Comparison of ENCODE assay signal across 16 cellular contexts in genomic region chr3:36447063-36447462, GRCh38.
"Had no signal": no experiment of that assay in that cellular context is flagged by ENCODE, and none has a peak within 500 bp of the region (broad histone marks: within the 10 kb centered on the region; RNA-seq: fewer than 3 reads in every experiment).

No MANE protein-coding gene starts in this region.

- H3K27me3 Mint-ChIP-seq: activated naive CD4-positive, alpha-beta T cell treated with anti-CD3 and anti-CD28 coated beads, Interleukin-2, amount 10 ng/mL, durations not matched to agents 7 days and 5 days; effector memory CD8-positive, alpha-beta T cell; naive thymus-derived CD4-positive, alpha-beta T cell had no signal

- H3K36me3 Mint-ChIP-seq: activated naive CD4-positive, alpha-beta T cell treated with anti-CD3 and anti-CD28 coated beads, Interleukin-2, amount 10 ng/mL, durations not matched to agents 7 days and 5 days; naive thymus-derived CD4-positive, alpha-beta T cell had no signal

- H3K27me3 ChIP-seq: colonic mucosa, dorsolateral prefrontal cortex, esophagus muscularis mucosa, gastroesophageal sphincter, upper lobe of left lung had no signal

- H3K4me3 ChIP-seq: colonic mucosa, dorsolateral prefrontal cortex, esophagus muscularis mucosa, gastroesophageal sphincter, lower lobe of right lung, upper lobe of left lung had no signal

- H3K4me1 Mint-ChIP-seq: activated naive CD4-positive, alpha-beta T cell treated with anti-CD3 and anti-CD28 coated beads, Interleukin-2, amount 10 ng/mL, durations not matched to agents 7 days and 5 days had no signal

- H3K9me3 Mint-ChIP-seq: activated naive CD4-positive, alpha-beta T cell treated with anti-CD3 and anti-CD28 coated beads, Interleukin-2, amount 10 ng/mL, durations not matched to agents 7 days and 5 days; activated T-cell treated with anti-CD3 and anti-CD28 coated beads, Interleukin-2, amount 50 U/mL, for 4 hours had no signal

- H3K4me3 Mint-ChIP-seq: activated naive CD4-positive, alpha-beta T cell treated with anti-CD3 and anti-CD28 coated beads, Interleukin-2, amount 10 ng/mL, durations not matched to agents 7 days and 5 days; activated T-cell treated with anti-CD3 and anti-CD28 coated beads, Interleukin-2, amount 50 U/mL, for 4 hours; effector memory CD8-positive, alpha-beta T cell; naive thymus-derived CD4-positive, alpha-beta T cell had no signal

- DNase-seq: activated CD4-positive, alpha-beta T cell treated with anti-CD3 and anti-CD28 coated beads for 1 hour; activated CD4-positive, alpha-beta T cell treated with anti-CD3 and anti-CD28 coated beads, Interleukin-2, amount 50 U/mL, for 1 hour; activated naive CD4-positive, alpha-beta T cell treated with anti-CD3 and anti-CD28 coated beads, Interleukin-2, amount 10 ng/mL, durations not matched to agents 7 days and 5 days; activated T-cell treated with anti-CD3 and anti-CD28 coated beads, Interleukin-2, amount 50 U/mL, for 4 hours; amygdala; colonic mucosa; dorsolateral prefrontal cortex; effector memory CD8-positive, alpha-beta T cell; lower lobe of right lung; naive thymus-derived CD4-positive, alpha-beta T cell; stimulated activated CD4-positive, alpha-beta T cell treated with anti-CD3 and anti-CD28 coated beads, Interleukin-4, amount 100 ng/mL, for 1 hour; stimulated activated naive CD4-positive, alpha-beta T cell treated with Interleukin-2 at 50 U/mL for 16 hours; upper lobe of left lung; WERI-Rb-1 had no signal

- H3K4me1 ChIP-seq: colonic mucosa, lower lobe of right lung, upper lobe of left lung had no signal

- H3K36me3 ChIP-seq: colonic mucosa, esophagus muscularis mucosa, gastroesophageal sphincter, lower lobe of right lung, upper lobe of left lung, WERI-Rb-1 had no signal

- H3K9me3 ChIP-seq: colonic mucosa, esophagus muscularis mucosa, gastroesophageal sphincter, lower lobe of right lung, upper lobe of left lung had no signal

- ATAC-seq: activated T-cell treated with anti-CD3 and anti-CD28 coated beads, Interleukin-2, amount 50 U/mL, for 4 hours; effector memory CD8-positive, alpha-beta T cell; gastroesophageal sphincter; lower lobe of right lung; naive thymus-derived CD4-positive, alpha-beta T cell had no signal

- H3K27ac Mint-ChIP-seq: activated naive CD4-positive, alpha-beta T cell treated with anti-CD3 and anti-CD28 coated beads, Interleukin-2, amount 10 ng/mL, durations not matched to agents 7 days and 5 days; effector memory CD8-positive, alpha-beta T cell; naive thymus-derived CD4-positive, alpha-beta T cell had no signal

- H3K27ac ChIP-seq: colonic mucosa, dorsolateral prefrontal cortex, esophagus muscularis mucosa, gastroesophageal sphincter, lower lobe of right lung, upper lobe of left lung, WERI-Rb-1 had no signal
